Comparison of ENCODE assay signal across 1 cellular context in genomic region chr17:81906476-81907218, GRCh38.
TF ChIP-seq lines count a peak whose summit lies in the region.

No MANE protein-coding gene starts in this region.

TF ChIP-seq in SK-N-SH, 30 proteins besides CTCF, POLR2A, EP300 and RAD21 (continued from another document):
- TF ChIP-seq ZBTB33 (IDR thresholded peaks at IDR 0.05; ENCODE audit: borderline replicate concordance, low read depth) (no peak), SMC3 (IDR thresholded peaks at IDR 0.05; ENCODE audit: low read depth, low read length) (no peak), GATA2 (CRISPR knock-in tag; IDR thresholded peaks at IDR 0.05) (no peak), EZH2phosphoT487 (IDR thresholded peaks at IDR 0.05; ENCODE audit: borderline replicate concordance, low read depth) (no peak), NRF1 (IDR thresholded peaks at IDR 0.05; ENCODE audit: low read depth, low read length) (no peak), ELF1 (IDR thresholded peaks at IDR 0.05) (no peak), MAX (IDR thresholded peaks at IDR 0.05; ENCODE audit: low read depth) (no peak), MXI1 (IDR thresholded peaks at IDR 0.05; ENCODE audit: low read depth, low read length) (no peak), TCF12 (IDR thresholded peaks at IDR 0.05) (no peak), GABPA (IDR thresholded peaks at IDR 0.05; ENCODE audit: low read depth) (no peak), SIN3A (IDR thresholded peaks at IDR 0.05; ENCODE audit: borderline replicate concordance, low read depth, low read length) (no peak), RFX5 (IDR thresholded peaks at IDR 0.05; ENCODE audit: low read length) (no peak)
